ENCODE assay signal across 1 cellular context in genomic region chr5:63563008-63563917, GRCh38.
TF ChIP-seq lines count a peak whose summit lies in the region.

No MANE protein-coding gene starts in this region.

TF ChIP-seq in HepG2, 621 proteins besides CTCF, POLR2A, EP300 and RAD21 (continued from another document):
- TF ChIP-seq RNF219 (CRISPR knock-in tag; IDR thresholded peaks at IDR 0.05) (no peak), ZNF382 (CRISPR knock-in tag; IDR thresholded peaks at IDR 0.05; ENCODE audit: borderline replicate concordance) (no peak), ATF2 (CRISPR knock-in tag; IDR thresholded peaks at IDR 0.05) (no peak), ZNF749 (CRISPR knock-in tag; IDR thresholded peaks at IDR 0.05; ENCODE audit: borderline replicate concordance) (no peak), NFE2L2 (IDR thresholded peaks at IDR 0.05; ENCODE audit: low read length) (no peak), RELA (CRISPR knock-in tag; IDR thresholded peaks at IDR 0.05) (no peak), MAX (IDR thresholded peaks at IDR 0.05) (no peak), BCLAF1 (IDR thresholded peaks at IDR 0.05) (no peak), SETDB1 (CRISPR knock-in tag; IDR thresholded peaks at IDR 0.05; ENCODE audit: borderline replicate concordance) (no peak), ZNF704 (CRISPR knock-in tag; IDR thresholded peaks at IDR 0.05; ENCODE audit: borderline replicate concordance) (no peak), KLF11 (CRISPR knock-in tag; IDR thresholded peaks at IDR 0.05) (no peak), REXO4 (CRISPR knock-in tag; IDR thresholded peaks at IDR 0.05; ENCODE audit: borderline replicate concordance) (no peak)
